Comparison of ENCODE assay signal across 15 cellular contexts in the genomic region with DNA sequence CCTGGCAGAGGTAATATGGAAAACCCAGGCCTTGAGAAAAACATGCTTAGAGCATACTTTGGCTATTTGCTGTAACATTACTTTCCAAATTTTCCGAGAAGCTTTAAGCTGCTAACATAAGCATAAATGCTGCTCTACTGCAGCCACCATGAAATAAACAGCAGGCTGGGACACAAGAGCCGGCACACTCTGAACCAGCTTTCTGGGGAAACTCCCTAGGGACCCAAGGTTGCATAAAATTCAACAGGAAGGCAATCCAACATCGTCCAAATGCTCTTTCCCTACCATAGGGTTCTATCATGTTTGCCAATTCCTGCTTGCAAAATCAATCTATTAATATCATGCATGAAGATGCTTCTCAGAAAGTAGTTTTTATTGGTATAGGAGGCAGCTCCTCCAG.
DNase-seq lines count a peak whose midpoint lies in the region; ATAC-seq, FAIRE-seq and TF ChIP-seq lines count a peak whose summit lies in the region.
"Had no signal": no experiment of that assay in that cellular context is flagged by ENCODE, and none has a peak within 500 bp of the region (broad histone marks: within the 10 kb centered on the region; RNA-seq: fewer than 3 reads in every experiment).

No MANE protein-coding gene starts in this region.

- H3T11ph ChIP-seq in H9 (ENCODE audit: low read length), result no peak overlapping the region

- DNase-seq in ascending aorta (ENCODE audit: low spot score in 2 of 2), result peak in 1 of 2 donors; percentile 78
- DNase-seq in fibroblast of peridontal ligament (ENCODE audit: extremely low read depth), result peak; percentile 55
- no peak for DNase-seq in pancreas
- DNase-seq in tibial nerve (ENCODE audit: low spot score in 2 of 2), result peak in 1 of 2 donors; percentile 82
- no peak for DNase-seq in T-helper 17 cell
- no peak for DNase-seq in stimulated activated naive CD4-positive, alpha-beta T cell (lab: John Stamatoyannopoulos, UW)
- DNase-seq in H9, result no peak
- DNase-seq: activated CD4-positive, alpha-beta memory T cell treated with anti-CD3 and anti-CD28 coated beads, Interleukin-2, amount 10 ng/mL, durations not matched to agents 7 days and 5 days; Caco-2; NCI-H345; stimulated activated naive CD4-positive, alpha-beta T cell treated with Interleukin-2 at 50 U/mL for 16 hours had no signal

- H3K9me3 ChIP-seq in ascending aorta, result no peaks in the 10 kb centered on the region
- H3K9me3 ChIP-seq in pancreas, result no peaks in the 10 kb centered on the region
- no peaks in the 10 kb centered on the region for H3K9me3 ChIP-seq in tibial nerve
- no peaks in the 10 kb centered on the region for H3K9me3 ChIP-seq in T-helper 17 cell (ENCODE audit: control insufficient read depth, low read length, poor library complexity, severe bottlenecking)
- H3K9me3 ChIP-seq in H9 (ENCODE audit: control insufficient read depth, low read depth, low read length), result no peaks in the 10 kb centered on the region
- H3K9me3 ChIP-seq: Caco-2 had no signal

- H2BK15ac ChIP-seq in H9 (ENCODE audit: low read depth, low read length), result no peak overlapping the region

- no peak overlapping the region for H4K8ac ChIP-seq in H9 (replicated peaks; ENCODE audit: insufficient read length, low read depth, low read length)

- H4K91ac ChIP-seq in H9 (ENCODE audit: insufficient read length, low read depth, low read length), result no peak overlapping the region

- no peaks in the 10 kb centered on the region for H4K20me1 ChIP-seq in H9 (ENCODE audit: control insufficient read depth, insufficient read depth, insufficient read length)

- peaks cover 13% of the 10 kb centered on the region for H3K27me3 Mint-ChIP-seq in T-helper 17 cell
- H3K27me3 Mint-ChIP-seq in H9 (ENCODE audit: low read depth), result no peaks in the 10 kb centered on the region; the same call in 1 of the 2 replicates

- peaks cover 8 to 12% of the 10 kb centered on the region in 2 donors for H3K4me1 ChIP-seq in ascending aorta
- peaks cover 0 to 27% (median 0%) of the 10 kb centered on the region in 3 donors for H3K4me1 ChIP-seq in pancreas
- peaks cover 0 to 28% (median 12%) of the 10 kb centered on the region in 4 donors for H3K4me1 ChIP-seq in tibial nerve
- H3K4me1 ChIP-seq in H9 (ENCODE audit: insufficient read depth, low read length), result no peaks in the 10 kb centered on the region
- H3K4me1 ChIP-seq: parathyroid adenoma had no signal

- no peak overlapping the region for H4K5ac ChIP-seq in H9 (ENCODE audit: insufficient read length, low read depth, low read length)

- H3K27ac Mint-ChIP-seq in T-helper 17 cell (no peak overlapping the region), H9 (no peak overlapping the region)
- H3K27ac Mint-ChIP-seq: activated CD4-positive, alpha-beta memory T cell treated with anti-CD3 and anti-CD28 coated beads, Interleukin-2, amount 10 ng/mL, durations not matched to agents 7 days and 5 days had no signal

- no peak overlapping the region for H2BK5ac ChIP-seq in H9 (ENCODE audit: insufficient read length, low read length)

- H3K27ac ChIP-seq in ascending aorta, result peak overlapping the region; percentile 48 to 56
- peak overlapping the region in 1 of 4 donors; percentile 21 for H3K27ac ChIP-seq in pancreas
- H3K27ac ChIP-seq in tibial nerve, result peak overlapping the region; percentile 65 to 84 (median 72)
- no peak overlapping the region for H3K27ac ChIP-seq in H9 (ENCODE audit: insufficient read length, low read depth, low read length)
- H3K27ac ChIP-seq: parathyroid adenoma, RWPE1, VCaP had no signal

- H3K36me3 Mint-ChIP-seq in T-helper 17 cell (ENCODE audit: low read depth) (peaks cover 4% of the 10 kb centered on the region), H9 (ENCODE audit: insufficient read depth in 1 of 3, low read depth in 3 of 3) (no peaks in the 10 kb centered on the region)

- H3K4ac ChIP-seq in H9 (ENCODE audit: low read depth, low read length), result no peak overlapping the region

- no peak overlapping the region for H2AK5ac ChIP-seq in H9 (ENCODE audit: insufficient read length, low read length)

- no peaks in the 10 kb centered on the region for H3K23me2 ChIP-seq in H9 (ENCODE audit: insufficient read length, low read depth, low read length, poor library complexity, severe bottlenecking)

- H2BK12ac ChIP-seq in H9 (ENCODE audit: insufficient read length, low read depth, low read length), result no peak overlapping the region

- ATAC-seq in pancreas, result peak in 3 of 4 donors; percentile 27 to 60 (median 36)
- ATAC-seq in T-helper 17 cell, result no peak

- intact Hi-C loops in ascending aorta (cut with DNase I), result loop anchor here (2.0 to 5.0 kb wide), 3 partner anchors 55 to 195 kb away; partner anchors contain the start of gene GLUL
- intact Hi-C loops in pancreas (cut with DNase I), result no loop called here

- no peaks in the 10 kb centered on the region for H3K79me2 ChIP-seq in H9 (ENCODE audit: insufficient read depth, low read length)
- H3K79me2 ChIP-seq: parathyroid adenoma had no signal

- 52 to 56% methylated on average over 3 of the region's 3 CpGs for WGBS in pancreas, 2 donors
- 44 to 60% methylated on average over 3 of the region's 3 CpGs for WGBS in tibial nerve, 2 donors
- WGBS in H9 (ENCODE audit: extremely low coverage, insufficient read length, low lambda C conversion rate), result no CpG with 5 or more reads among the region's 3 CpGs

- no peak overlapping the region for H3K14ac ChIP-seq in H9 (ENCODE audit: insufficient read depth, low read length)

- TF ChIP-seq EP300 in tibial nerve (IDR thresholded peaks at IDR 0.05), result peak; percentile 94 to 98

- FAIRE-seq in pancreas (lab: Jason Lieb, UNC), result no peak

- TF ChIP-seq CTCF in ascending aorta (IDR thresholded peaks at IDR 0.05), result no peak
- TF ChIP-seq CTCF in pancreas (IDR thresholded peaks at IDR 0.05), result no peak
- peak in 1 of 5 experiments; percentile 15 for TF ChIP-seq CTCF in tibial nerve (IDR thresholded peaks at IDR 0.05)
- no peak for TF ChIP-seq CTCF in H9 (conservative IDR thresholded peaks at IDR 0.05)

- no peak overlapping the region for H2BK120ac ChIP-seq in H9 (ENCODE audit: low read depth, low read length, poor library complexity, severe bottlenecking)

- no peaks in the 10 kb centered on the region for H3K36me3 ChIP-seq in ascending aorta
- no peaks in the 10 kb centered on the region for H3K36me3 ChIP-seq in pancreas
- H3K36me3 ChIP-seq in tibial nerve, result no peaks in the 10 kb centered on the region

- H2AFZ ChIP-seq in H9 (ENCODE audit: low read length), result no peak overlapping the region
- H2AFZ ChIP-seq: parathyroid adenoma had no signal

- no peak overlapping the region for H3K4me2 ChIP-seq in H9 (ENCODE audit: insufficient read depth, insufficient read length, low read length)

- no peak for TF ChIP-seq POLR2A in tibial nerve (IDR thresholded peaks at IDR 0.05)

- no peaks in the 10 kb centered on the region for H3K79me1 ChIP-seq in H9 (ENCODE audit: insufficient read depth, low read depth, low read length, poor library complexity, severe bottlenecking)

- H3K23ac ChIP-seq in H9 (ENCODE audit: insufficient read length, low read depth, low read length), result no peak overlapping the region

- H3K9me3 Mint-ChIP-seq in H9, result no peaks in the 10 kb centered on the region
- H3K9me3 Mint-ChIP-seq: activated CD4-positive, alpha-beta memory T cell treated with anti-CD3 and anti-CD28 coated beads, Interleukin-2, amount 10 ng/mL, durations not matched to agents 7 days and 5 days; central memory CD8-positive, alpha-beta T cell had no signal

- H3K4me1 Mint-ChIP-seq in T-helper 17 cell (no peaks in the 10 kb centered on the region), H9 (peaks cover 0 to 2% of the 10 kb centered on the region in 2 experiments; a peak in 1 of 4 replicates)
- H3K4me1 Mint-ChIP-seq: activated CD4-positive, alpha-beta memory T cell treated with anti-CD3 and anti-CD28 coated beads, Interleukin-2, amount 10 ng/mL, durations not matched to agents 7 days and 5 days; central memory CD8-positive, alpha-beta T cell had no signal

- H2BK20ac ChIP-seq in H9 (ENCODE audit: low read depth, low read length, poor library complexity, severe bottlenecking), result no peak overlapping the region

- no peak overlapping the region for H3K9ac ChIP-seq in H9 (ENCODE audit: extremely low read depth, insufficient read length, low read length)
- H3K9ac ChIP-seq: parathyroid adenoma had no signal

- H3K18ac ChIP-seq in H9 (ENCODE audit: insufficient read length, low read depth, low read length), result no peak overlapping the region

- H3K4me3 Mint-ChIP-seq in T-helper 17 cell (no peak overlapping the region), H9 (no peak overlapping the region)
- H3K4me3 Mint-ChIP-seq: activated CD4-positive, alpha-beta memory T cell treated with anti-CD3 and anti-CD28 coated beads, Interleukin-2, amount 10 ng/mL, durations not matched to agents 7 days and 5 days; central memory CD8-positive, alpha-beta T cell had no signal

- no peak overlapping the region for H3K56ac ChIP-seq in H9 (ENCODE audit: insufficient read length, low read depth, low read length)

- no peak overlapping the region for H3K4me3 ChIP-seq in ascending aorta
- no peak overlapping the region for H3K4me3 ChIP-seq in pancreas
- H3K4me3 ChIP-seq in tibial nerve, result no peak overlapping the region

- H3K27me3 ChIP-seq in ascending aorta (no peaks in the 10 kb centered on the region), pancreas (no peaks in the 10 kb centered on the region), tibial nerve (no peaks in the 10 kb centered on the region), H9 (ENCODE audit: insufficient read depth, low read length) (no peaks in the 10 kb centered on the region)
